In the genomic region with DNA sequence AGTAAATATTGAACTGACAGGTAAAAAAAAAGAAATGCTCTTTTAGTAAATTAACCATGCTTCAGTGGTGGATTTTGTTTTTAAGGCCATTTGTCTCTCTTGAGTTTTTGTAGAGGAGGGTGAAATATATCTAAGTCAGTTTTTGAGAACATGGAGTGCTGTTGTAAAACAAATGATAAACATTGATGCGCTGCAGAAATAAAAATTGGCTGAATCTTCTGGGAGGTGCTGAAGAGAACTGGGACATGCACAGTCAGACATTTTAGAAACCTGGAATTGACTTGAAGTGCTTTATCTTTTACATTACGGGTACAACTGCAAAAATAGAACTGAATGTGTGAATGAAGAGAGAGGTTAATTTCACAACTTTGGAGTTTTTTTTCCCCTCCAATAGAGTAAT, we compare ENCODE assay signal across 26 cellular contexts.
DNase-seq lines count a peak whose midpoint lies in the region; ATAC-seq and TF ChIP-seq lines count a peak whose summit lies in the region.
"Had no signal": no experiment of that assay in that cellular context is flagged by ENCODE, and none has a peak within 500 bp of the region (broad histone marks: within the 10 kb centered on the region; RNA-seq: fewer than 3 reads in every experiment).

No MANE protein-coding gene starts in this region.

- no peak for TF ChIP-seq CTCF in activated B cell treated with CpG ODN at 0.5 μM for 24 hours (IDR thresholded peaks at IDR 0.05)
- TF ChIP-seq CTCF in uterus (IDR thresholded peaks at IDR 0.05), result no peak
- TF ChIP-seq CTCF in testis (IDR thresholded peaks at IDR 0.05), result no peak

- H3K36me3 ChIP-seq in uterus (no peaks in the 10 kb centered on the region), testis (ENCODE audit: low read depth, missing control alignments) (no peaks in the 10 kb centered on the region)
- H3K36me3 ChIP-seq: HAP-1, SJSA1 had no signal

- no peaks in the 10 kb centered on the region for H3K36me3 Mint-ChIP-seq in activated B cell treated with CpG ODN at 0.5 μM for 24 hours (ENCODE audit: low read depth)

- peaks cover 0 to 3% of the 10 kb centered on the region in 2 donors for H3K4me1 ChIP-seq in uterus
- no peaks in the 10 kb centered on the region for H3K4me1 ChIP-seq in testis
- H3K4me1 ChIP-seq: foreskin keratinocyte, HAP-1, SJSA1 had no signal

- H3K27ac ChIP-seq in uterus, result peak overlapping the region; percentile 25 to 34
- H3K27ac ChIP-seq in testis, result no peak overlapping the region
- H3K27ac ChIP-seq: foreskin keratinocyte, SJSA1 had no signal

- CTCF ChIA-PET in activated B cell treated with CpG ODN at 0.5 μM for 24 hours (lab: Charles Lee), result interaction anchor here (1.0 to 1.3 kb wide), 3 partner anchors 27 to 60 kb away, joined by 3 to 6 read pairs (median 3); no protein-coding TSS in a partner anchor

- WGBS in testis, 2 donors, result 45 to 47% methylated on average over 2 of the region's 2 CpGs

- H3K27me3 ChIP-seq in uterus (no peaks in the 10 kb centered on the region), testis (no peaks in the 10 kb centered on the region)
- H3K27me3 ChIP-seq: SJSA1 had no signal

- POLR2A ChIA-PET in activated B cell treated with CpG ODN at 0.5 μM for 24 hours (lab: Charles Lee), result interaction anchor here (0.8 kb wide), 1 partner anchor 44 kb away, joined by 3 read pairs; no protein-coding TSS in a partner anchor

- peaks cover 82% of the 10 kb centered on the region for H3K4me1 Mint-ChIP-seq in activated B cell treated with CpG ODN at 0.5 μM for 24 hours

- ATAC-seq in Right ventricle myocardium superior (ENCODE audit: poor library complexity) (peak; percentile 61), activated B cell treated with CpG ODN at 0.5 μM for 24 hours (ENCODE audit: low read depth) (no peak), GM18505 (IDR thresholded peaks at IDR 0.05; ENCODE audit: unreplicated experiment) (no peak)
- ATAC-seq: activated T-cell treated with anti-CD3 and anti-CD28 coated beads, Interleukin-2, amount 50 U/mL, for 72 hours; foreskin keratinocyte had no signal

- no peaks in the 10 kb centered on the region for H3K27me3 Mint-ChIP-seq in activated B cell treated with CpG ODN at 0.5 μM for 24 hours

- no peak for TF ChIP-seq POLR2A in uterus (IDR thresholded peaks at IDR 0.05)
- no peak for TF ChIP-seq POLR2A in testis (IDR thresholded peaks at IDR 0.05)
- TF ChIP-seq POLR2A in GM18505 (IDR thresholded peaks at IDR 0.05; ENCODE audit: borderline replicate concordance, extremely low read depth, insufficient read depth, insufficient read length), result no peak

- intact Hi-C loops in Right ventricle myocardium superior (cut with DNase I), result no loop called here
- intact Hi-C loops in cardiac septum (cut with DNase I), result loop anchor here (5.0 to 10.0 kb wide), 2 partner anchors 70 to 208 kb away; no protein-coding TSS in a partner anchor
- intact Hi-C loops in activated B cell treated with CpG ODN at 0.5 μM for 24 hours (cut with micrococcal nuclease), result no loop called here
- intact Hi-C loops in uterus (cut with DNase I; ENCODE audit: low total_unique reads), result no loop called here
- intact Hi-C loops in testis (cut with DNase I; ENCODE audit: low total_unique reads), result no loop called here

- no peaks in the 10 kb centered on the region for H3K9me3 Mint-ChIP-seq in activated B cell treated with CpG ODN at 0.5 μM for 24 hours
- H3K9me3 Mint-ChIP-seq: activated T-cell treated with anti-CD3 and anti-CD28 coated beads, Interleukin-2, amount 50 U/mL, for 72 hours had no signal

- H3K9me3 ChIP-seq in uterus, result no peaks in the 10 kb centered on the region
- no peaks in the 10 kb centered on the region for H3K9me3 ChIP-seq in testis
- H3K9me3 ChIP-seq: HAP-1, SJSA1 had no signal

- peak overlapping the region; percentile 60 for H3K4me3 Mint-ChIP-seq in activated B cell treated with CpG ODN at 0.5 μM for 24 hours
- H3K4me3 Mint-ChIP-seq: activated T-cell treated with anti-CD3 and anti-CD28 coated beads, Interleukin-2, amount 50 U/mL, for 72 hours had no signal

- peak overlapping the region; percentile 74 for H3K27ac Mint-ChIP-seq in activated B cell treated with CpG ODN at 0.5 μM for 24 hours
- H3K27ac Mint-ChIP-seq: activated T-cell treated with anti-CD3 and anti-CD28 coated beads, Interleukin-2, amount 50 U/mL, for 72 hours had no signal

- H3K4me3 ChIP-seq in uterus (no peak overlapping the region), testis (no peak overlapping the region)
- H3K4me3 ChIP-seq: HAP-1, SJSA1 had no signal

- DNase-seq in Right ventricle myocardium superior (no peak), cardiac septum (ENCODE audit: low spot score) (no peak), activated B cell treated with CpG ODN at 0.5 μM for 24 hours (no peak), middle frontal gyrus (ENCODE audit: extremely low spot score, low spot score) (peak; percentile 4), uterus (no peak), kidney glomerular epithelial cell (lab: John Stamatoyannopoulos, UW) (no peak), testis (no peak)
- DNase-seq: ACHN; activated CD4-positive, alpha-beta T cell treated with anti-CD3 and anti-CD28 coated beads for 48 hours; activated naive CD4-positive, alpha-beta T cell treated with anti-CD3 and anti-CD28 coated beads, Interleukin-2, amount 50 U/mL, for 16 hours; activated T-cell treated with anti-CD3 and anti-CD28 coated beads, Interleukin-2, amount 50 U/mL, for 72 hours; aorta; central memory CD4-positive, alpha-beta T cell; erythroblast; foreskin keratinocyte; hippocampal formation; KBM-7; MV-4-11; NCI-H1694; NCI-H2227 treated with DMSO at 0.1 percent for 48 hours; retina; stimulated activated CD4-positive, alpha-beta T cell treated with anti-CD3 and anti-CD28 coated beads, Interleukin-12 subunit alpha, Interleukin-12 subunit beta, amount 100 ng/mL, for 4 hours; stimulated activated CD4-positive, alpha-beta T cell treated with anti-CD3 and anti-CD28 coated beads, Interleukin-4, amount 100 ng/mL, for 4 hours had no signal

Comparison
In these comparisons a context has a peak if more than half of its experiments do, and no peak if none do; other contexts are left out.
1. H3K27ac ChIP-seq: peak in uterus (2 of 2); none in testis (0 of 2).